In genomic region chr1:33169290-33170055, GRCh38 we compare ENCODE assay signal across 14 cellular contexts. TPM values are rescaled to one million over a fixed set of nuclear protein-coding genes. Genes with fewer than 3 reads are reported as not detected.
DNase-seq lines count a peak whose midpoint lies in the region; ATAC-seq and TF ChIP-seq lines count a peak whose summit lies in the region.
"Had no signal": no experiment of that assay in that cellular context is flagged by ENCODE, and none has a peak within 500 bp of the region (broad histone marks: within the 10 kb centered on the region; RNA-seq: fewer than 3 reads in every experiment).

No MANE protein-coding gene starts in this region.

- H3K36me3 ChIP-seq in HEK293 (ENCODE audit: control insufficient read depth in 2 of 2, insufficient read depth in 1 of 2, low read length in 2 of 2) (no peaks in the 10 kb centered on the region), osteoblast (ENCODE audit: insufficient read depth, low read length) (peaks cover 5% of the 10 kb centered on the region)
- H3K36me3 ChIP-seq: MG63 had no signal

- no peaks in the 10 kb centered on the region; the same call in 1 of the 2 replicates for H3K9me3 ChIP-seq in HEK293 (ENCODE audit: control insufficient read depth, insufficient read depth, low read depth, low read length)
- no peaks in the 10 kb centered on the region for H3K9me3 ChIP-seq in osteoblast (ENCODE audit: low read depth, low read length)
- H3K9me3 ChIP-seq: lower lobe of right lung, MG63 had no signal

- H3K4me3 ChIP-seq in HEK293 (ENCODE audit: low read depth, low read length) = no peak overlapping the region
- no peak overlapping the region for H3K4me3 ChIP-seq in fibroblast of pulmonary artery (replicated peaks; ENCODE audit: low read depth, low read length)
- H3K4me3 ChIP-seq in osteoblast (ENCODE audit: insufficient read depth, low read length) = no peak overlapping the region
- H3K4me3 ChIP-seq: lower lobe of right lung, MG63 had no signal

- no peak overlapping the region for H3K4me3 Mint-ChIP-seq in Calu3 (ENCODE audit: low read depth, unreplicated experiment)
- H3K4me3 Mint-ChIP-seq: activated naive CD8-positive, alpha-beta T cell treated with anti-CD3 and anti-CD28 coated beads for 36 hours; CD4-positive, alpha-beta T cell; effector memory CD8-positive, alpha-beta T cell; T-helper 1 cell treated with Interleukin-12 subunit alpha and Interleukin-12 subunit beta and Interleukin-4 antibody, amounts not matched to agents 30 μg/mL and 1 μg/mL, for 36 hours had no signal

- no TSS peak for BruUV-seq in Calu3 (replicated peaks; lab: Mats Ljungman, UMichigan)

- H3K4me1 ChIP-seq in HEK293 (ENCODE audit: control insufficient read depth, insufficient read depth, low read length) (no peaks in the 10 kb centered on the region), osteoblast (ENCODE audit: insufficient read depth, low read length) (peaks cover 21% of the 10 kb centered on the region)
- H3K4me1 ChIP-seq: lower lobe of right lung had no signal

- no peak overlapping the region for H3K4me2 ChIP-seq in osteoblast (ENCODE audit: insufficient read depth, low read length)

- no peaks in the 10 kb centered on the region for H3K4me1 Mint-ChIP-seq in Calu3 (ENCODE audit: low read depth, unreplicated experiment)

- ATAC-seq in HG03378 (IDR thresholded peaks at IDR 0.05; ENCODE audit: unreplicated experiment) (no peak), HG03571 (IDR thresholded peaks at IDR 0.05; ENCODE audit: unreplicated experiment) (no peak)
- ATAC-seq: effector memory CD8-positive, alpha-beta T cell; lower lobe of right lung had no signal

- no peak overlapping the region for H3K27ac Mint-ChIP-seq in Calu3 (ENCODE audit: unreplicated experiment)
- H3K27ac Mint-ChIP-seq: activated naive CD8-positive, alpha-beta T cell treated with anti-CD3 and anti-CD28 coated beads for 36 hours; CD4-positive, alpha-beta T cell; T-helper 1 cell treated with Interleukin-12 subunit alpha and Interleukin-12 subunit beta and Interleukin-4 antibody, amounts not matched to agents 30 μg/mL and 1 μg/mL, for 36 hours had no signal

- no peaks in the 10 kb centered on the region for H3K9me3 Mint-ChIP-seq in Calu3 (ENCODE audit: low read depth, unreplicated experiment)
- H3K9me3 Mint-ChIP-seq: activated naive CD8-positive, alpha-beta T cell treated with anti-CD3 and anti-CD28 coated beads for 36 hours; CD4-positive, alpha-beta T cell; effector memory CD8-positive, alpha-beta T cell; T-helper 1 cell treated with Interleukin-12 subunit alpha and Interleukin-12 subunit beta and Interleukin-4 antibody, amounts not matched to agents 30 μg/mL and 1 μg/mL, for 36 hours had no signal

- CTCF ChIA-PET in HEK293 (lab: Yijun Ruan, JAX) (no interaction called here), Calu3 (lab: Charles Lee) (no interaction called here)

- peaks cover 7% of the 10 kb centered on the region for H3K79me2 ChIP-seq in osteoblast (ENCODE audit: insufficient read depth, low read length)

- H3K27ac ChIP-seq in HEK293 (ENCODE audit: extremely low read depth, low read depth, low read length) = no peak overlapping the region
- no peak overlapping the region for H3K27ac ChIP-seq in osteoblast (ENCODE audit: low read depth, low read length)
- H3K27ac ChIP-seq: lower lobe of right lung had no signal

- H2AFZ ChIP-seq in osteoblast (ENCODE audit: low read length) = no peak overlapping the region

- DNase-seq in NCI-H510A treated with DMSO at 0.1 percent for 48 hours (lab: John Stamatoyannopoulos, UW) (peak; percentile 51), fibroblast of pulmonary artery (ENCODE audit: low read depth) (peak; percentile 20), osteoblast (ENCODE audit: insufficient read length, low spot score, missing footprints) (peak; percentile 93), NCI-H748 treated with DMSO at 0.1 percent for 48 hours (lab: John Stamatoyannopoulos, UW) (no peak), Calu3 (no peak)
- DNase-seq: activated naive CD8-positive, alpha-beta T cell treated with anti-CD3 and anti-CD28 coated beads for 36 hours; CD4-positive, alpha-beta T cell; effector memory CD8-positive, alpha-beta T cell; lower lobe of right lung; MG63 had no signal

- no peaks in the 10 kb centered on the region for H3K27me3 ChIP-seq in osteoblast (ENCODE audit: insufficient read depth, low read length)
- H3K27me3 ChIP-seq: MG63 had no signal

- H3K27me3 Mint-ChIP-seq in Calu3 (ENCODE audit: unreplicated experiment) = no peaks in the 10 kb centered on the region
- H3K27me3 Mint-ChIP-seq: activated naive CD8-positive, alpha-beta T cell treated with anti-CD3 and anti-CD28 coated beads for 36 hours; CD4-positive, alpha-beta T cell; effector memory CD8-positive, alpha-beta T cell had no signal

- peaks cover 3% of the 10 kb centered on the region for H4K20me1 ChIP-seq in osteoblast (ENCODE audit: insufficient read depth, low read length)

- intact Hi-C loops in Calu3 (cut with micrococcal nuclease; ENCODE audit: unreplicated experiment) = no loop called here

- POLR2A ChIA-PET in HEK293 (lab: Yijun Ruan, JAX) = no interaction called here

- no peak for TF ChIP-seq CTCF in HEK293 (tag by site-specific recombination; IDR thresholded peaks at IDR 0.05)
- no peak for TF ChIP-seq CTCF in fibroblast of pulmonary artery (IDR thresholded peaks at IDR 0.05; ENCODE audit: low read length, missing control alignments)
- TF ChIP-seq CTCF in osteoblast (IDR thresholded peaks at IDR 0.05; ENCODE audit: extremely low read depth, low read depth, low read length) = no peak
- no peak for TF ChIP-seq CTCF in Calu3 (IDR thresholded peaks at IDR 0.05; ENCODE audit: unreplicated experiment)

- no peaks in the 10 kb centered on the region for H3K36me3 Mint-ChIP-seq in Calu3 (ENCODE audit: insufficient read depth, unreplicated experiment)

TF ChIP-seq in HEK293, 187 proteins besides CTCF, POLR2A, EP300 and RAD21:
- TF ChIP-seq ZIC2 (tag by site-specific recombination; IDR thresholded peaks at IDR 0.05) (peak; percentile 53), ZNF169 (tag by site-specific recombination; IDR thresholded peaks at IDR 0.05) (no peak), ZNF600 (tag by site-specific recombination; IDR thresholded peaks at IDR 0.05) (0 out of 2 replicates have a peak, but pooled peaks have one; percentile 29)

RNA-seq across cellular contexts. Expression of gene TRIM62, which starts 12.4 kb away (rescaled TPM):
- 9.4 and 12.3 TPM in 2 replicates for total RNA-seq in osteoblast
- total RNA-seq in Calu3 (2022) = 6.9 and 8.8 TPM in 2 replicates

Comparison
In these comparisons a context has a peak if more than half of its experiments do, and no peak if none do; other contexts are left out.
1. DNase-seq: peak in NCI-H510A treated with DMSO at 0.1 percent for 48 hours (single experiment), fibroblast of pulmonary artery (single experiment) and osteoblast (single experiment); none in NCI-H748 treated with DMSO at 0.1 percent for 48 hours (single experiment) and Calu3 (single experiment).